Comparison of ENCODE assay signal across 8 cellular contexts in the genomic region with DNA sequence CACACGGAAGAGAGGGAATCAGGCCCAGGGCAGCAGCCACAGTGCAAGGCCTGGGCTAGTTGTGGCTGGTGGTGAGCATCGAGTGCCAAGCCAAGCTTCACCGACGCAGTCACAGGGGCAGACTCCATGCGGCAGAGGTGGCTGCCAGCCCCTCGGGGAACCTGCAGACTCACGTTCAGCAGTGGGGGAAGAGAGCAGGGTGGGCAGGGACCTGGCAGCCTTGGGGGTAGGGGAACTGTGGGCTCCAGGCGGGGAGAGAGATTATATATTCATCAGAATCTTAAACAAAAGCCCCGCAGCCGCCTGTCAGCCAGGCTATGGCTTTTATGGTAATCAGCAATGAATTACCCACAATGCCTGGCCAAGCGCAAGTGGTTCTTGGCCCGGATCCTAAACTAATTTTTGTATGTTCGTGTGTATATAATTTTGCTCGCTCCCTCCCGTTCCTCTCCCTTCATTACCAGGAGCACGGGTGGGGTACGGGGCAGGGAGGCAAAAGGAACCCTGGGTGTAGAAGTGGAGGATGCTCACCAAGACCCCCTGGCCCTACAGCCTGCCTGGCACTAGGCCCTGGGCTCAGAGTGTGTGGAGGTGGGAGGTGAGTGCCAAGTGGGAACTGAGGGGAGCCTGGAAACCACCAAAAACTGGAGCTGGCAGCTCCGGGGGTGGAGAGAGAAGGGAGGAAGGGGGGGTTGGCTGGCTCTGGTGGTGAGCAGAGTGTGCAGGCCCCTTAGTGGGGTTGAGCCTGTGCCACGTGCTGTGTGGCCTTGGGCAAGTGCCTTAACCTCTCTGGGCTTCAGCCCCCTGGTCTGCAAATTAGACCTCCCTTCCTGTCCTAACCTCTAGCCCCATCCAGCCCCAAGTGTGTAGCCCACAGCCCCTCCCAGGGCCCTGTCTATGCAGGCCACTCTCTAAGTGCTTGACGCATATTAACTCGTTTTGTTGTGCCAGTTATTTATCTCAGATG. TPM values are rescaled to one million over a fixed set of nuclear protein-coding genes. Genes with fewer than 3 reads are reported as not detected.
DNase-seq lines count a peak whose midpoint lies in the region; ATAC-seq, FAIRE-seq and TF ChIP-seq lines count a peak whose summit lies in the region.

No MANE protein-coding gene starts in this region.

- in situ Hi-C loops in GM13976 (cut with MboI; ENCODE audit: low sequenced_read_pairs, unreplicated experiment): no loop called here

- ATAC-seq in esophagus mucosa (peak; percentile 87), left lobe of liver (no peak)

- no peak for FAIRE-seq in GM19239 (lab: Jason Lieb, UNC)

- no peak for TF ChIP-seq CTCF in GM13976 (IDR thresholded peaks at IDR 0.05; ENCODE audit: borderline replicate concordance, control extremely low read depth, extremely low read depth, insufficient read depth, missing control alignments)

- DNase-seq in DMS 273 treated with DMSO at 0.1 percent for 48 hours (lab: John Stamatoyannopoulos, UW): peak; percentile 83
- DNase-seq in NCI-H69 (lab: John Stamatoyannopoulos, UW): peak; percentile 92
- peak; percentile 79 for DNase-seq in occipital lobe (lab: John Stamatoyannopoulos, UW)
- DNase-seq in GM13976 (ENCODE audit: low spot score): no peak
- DNase-seq in GM19239 (ENCODE audit: insufficient read length, low spot score): no peak
- DNase-seq in left lobe of liver (ENCODE audit: low spot score): no peak
- no peak for DNase-seq in LoVo (ENCODE audit: low spot score)

RNA-seq across cellular contexts. Expression of a gene that starts 31.9 kb away (rescaled TPM):
- 38.7 TPM for total RNA-seq in esophagus mucosa
- total RNA-seq in occipital lobe: 188 TPM
- total RNA-seq in left lobe of liver: 7.3 TPM

Comparison
In these comparisons a context has a peak if more than half of its experiments do, and no peak if none do; other contexts are left out.
1. DNase-seq: peak in DMS 273 treated with DMSO at 0.1 percent for 48 hours (single experiment), NCI-H69 (single experiment) and occipital lobe (single experiment); none in GM13976 (single experiment), GM19239 (single experiment), left lobe of liver (single experiment) and LoVo (single experiment).